13 cellular contexts compared by ENCODE assay signal in genomic region chr16:56980792-56981724, GRCh38. TPM values are rescaled to one million over a fixed set of nuclear protein-coding genes. Genes with fewer than 3 reads are reported as not detected.
A peak's percentile ranks its signal among the peaks of the same experiment; 100 is the strongest.
DNase-seq lines count a peak whose midpoint lies in the region; ATAC-seq, FAIRE-seq and TF ChIP-seq lines count a peak whose summit lies in the region.
"Had no signal": no experiment of that assay in that cellular context is flagged by ENCODE, and none has a peak within 500 bp of the region (broad histone marks: within the 10 kb centered on the region; RNA-seq: fewer than 3 reads in every experiment).

No MANE protein-coding gene starts in this region.

- no peak overlapping the region for H3K4me3 ChIP-seq in CD4-positive, CD25-positive, alpha-beta regulatory T cell (ENCODE audit: low read depth, low read length)
- H3K4me3 ChIP-seq in A673 (ENCODE audit: low read depth, low read length, poor library complexity, severe bottlenecking) (no peak overlapping the region), left lung (no peak overlapping the region)
- H3K4me3 ChIP-seq: K562 had no signal

- no peaks in the 10 kb centered on the region for H3K27me3 ChIP-seq in CD4-positive, CD25-positive, alpha-beta regulatory T cell (ENCODE audit: control insufficient read depth, insufficient read depth, low read length)
- H3K27me3 ChIP-seq in A673 (replicated peaks; ENCODE audit: insufficient read depth, low read depth, low read length, poor library complexity) (no peaks in the 10 kb centered on the region), left lung (no peaks in the 10 kb centered on the region)

- H3K36me3 ChIP-seq in CD4-positive, CD25-positive, alpha-beta regulatory T cell (ENCODE audit: control insufficient read depth, insufficient read depth, low read length): peaks cover 18% of the 10 kb centered on the region
- H3K36me3 ChIP-seq in A673 (ENCODE audit: insufficient read depth, low read length, poor library complexity, severe bottlenecking) (no peaks in the 10 kb centered on the region), left lung (peaks cover 0 to 9% of the 10 kb centered on the region in 2 donors)

- POLR2A ChIA-PET in A673 (lab: Charles Lee; ENCODE audit: low non-redundant PET): no interaction called here

- DNase-seq in CD4-positive, CD25-positive, alpha-beta regulatory T cell: no peak
- DNase-seq in GM19239 (ENCODE audit: insufficient read length, low spot score) (no peak), A673 (ENCODE audit: low spot score) (no peak), cortex of kidney (lab: John Stamatoyannopoulos, UW) (no peak), NK-92 (lab: John Stamatoyannopoulos, UW; ENCODE audit: unreplicated experiment) (no peak), left lung (no peak)
- DNase-seq in central memory CD8-positive, alpha-beta T cell (ENCODE audit: low spot score in 2 of 2): no peak
- DNase-seq: activated effector memory CD4-positive, alpha-beta T cell treated with Interleukin-2 at 50 U/mL for 16 hours had no signal

- H3K27ac ChIP-seq in CD4-positive, CD25-positive, alpha-beta regulatory T cell (ENCODE audit: insufficient read depth, low read length, poor library complexity, severe bottlenecking): peak overlapping the region; percentile 14
- H3K27ac ChIP-seq in A673 (ENCODE audit: low read depth, low read length, poor library complexity, severe bottlenecking) (no peak overlapping the region), left lung (no peak overlapping the region)
- H3K27ac ChIP-seq: RWPE1 had no signal

- CTCF ChIA-PET in A673 (lab: Charles Lee): no interaction called here

- H3K4me1 ChIP-seq in CD4-positive, CD25-positive, alpha-beta regulatory T cell (ENCODE audit: control insufficient read depth, insufficient read depth, low read length, poor library complexity, severe bottlenecking): peaks cover 20% of the 10 kb centered on the region
- H3K4me1 ChIP-seq in A673 (ENCODE audit: insufficient read depth, low read length, poor library complexity, severe bottlenecking) (peaks cover 15% of the 10 kb centered on the region), left lung (peaks cover 9 to 55% of the 10 kb centered on the region in 2 donors)

- H3K9me3 Mint-ChIP-seq in CD4-positive, CD25-positive, alpha-beta regulatory T cell: no peaks in the 10 kb centered on the region
- no peaks in the 10 kb centered on the region for H3K9me3 Mint-ChIP-seq in central memory CD8-positive, alpha-beta T cell

- no peak for TF ChIP-seq CTCF in A673 (conservative IDR thresholded peaks at IDR 0.05; ENCODE audit: low read depth, low read length)
- no peak for TF ChIP-seq CTCF in left lung (IDR thresholded peaks at IDR 0.05)

- intact Hi-C loops in A673 (cut with micrococcal nuclease; ENCODE audit: unreplicated experiment): no loop called here
- intact Hi-C loops in left lung (cut with DNase I): no loop called here

- peak overlapping the region; percentile 12 to 91 (median 62) for H3K27ac Mint-ChIP-seq in CD4-positive, CD25-positive, alpha-beta regulatory T cell
- H3K27ac Mint-ChIP-seq in central memory CD8-positive, alpha-beta T cell (ENCODE audit: low read depth): peak overlapping the region; percentile 43

- peaks cover 30% of the 10 kb centered on the region for H3K36me3 Mint-ChIP-seq in CD4-positive, CD25-positive, alpha-beta regulatory T cell
- peaks cover 8% of the 10 kb centered on the region for H3K36me3 Mint-ChIP-seq in central memory CD8-positive, alpha-beta T cell (ENCODE audit: insufficient read depth)

- H3K27me3 Mint-ChIP-seq in CD4-positive, CD25-positive, alpha-beta regulatory T cell: no peaks in the 10 kb centered on the region
- no peaks in the 10 kb centered on the region for H3K27me3 Mint-ChIP-seq in central memory CD8-positive, alpha-beta T cell

- peak overlapping the region in 2 of 4 donors; percentile 62 to 69 for H3K4me3 Mint-ChIP-seq in CD4-positive, CD25-positive, alpha-beta regulatory T cell
- H3K4me3 Mint-ChIP-seq in central memory CD8-positive, alpha-beta T cell: no peak overlapping the region

- BruUV-seq in A673 (replicated peaks; lab: Mats Ljungman, UMichigan): no TSS peak

- ATAC-seq in CD4-positive, CD25-positive, alpha-beta regulatory T cell (ENCODE audit: low read depth in 2 of 2): no peak
- ATAC-seq in HG03442 (IDR thresholded peaks at IDR 0.05; ENCODE audit: unreplicated experiment) (peak; percentile 39), left lung (no peak)
- ATAC-seq in central memory CD8-positive, alpha-beta T cell (replicated peaks; ENCODE audit: extremely low read depth, poor library complexity, severe bottlenecking): no peak
- ATAC-seq: K562 had no signal

- no peaks in the 10 kb centered on the region for H3K9me3 ChIP-seq in CD4-positive, CD25-positive, alpha-beta regulatory T cell (ENCODE audit: control insufficient read depth in 2 of 2, low read length in 2 of 2)
- no peaks in the 10 kb centered on the region for H3K9me3 ChIP-seq in A673 (ENCODE audit: low read depth, low read length, poor library complexity, severe bottlenecking)
- H3K9me3 ChIP-seq in left lung: no peaks in the 10 kb centered on the region

- FAIRE-seq in GM19239 (lab: Jason Lieb, UNC): peak; percentile 93
- FAIRE-seq: K562 had no signal

- peaks cover 8 to 64% (median 32%) of the 10 kb centered on the region in 4 donors for H3K4me1 Mint-ChIP-seq in CD4-positive, CD25-positive, alpha-beta regulatory T cell
- H3K4me1 Mint-ChIP-seq in central memory CD8-positive, alpha-beta T cell: peaks cover 63% of the 10 kb centered on the region

RNA-seq across cellular contexts. Expression of gene NLRC5, which starts 8.3 kb away (rescaled TPM):
- 842 TPM for total RNA-seq in CD4-positive, CD25-positive, alpha-beta regulatory T cell
- polyA plus RNA-seq in CD4-positive, CD25-positive, alpha-beta regulatory T cell: 100 to 1,000 TPM in 1 of 4 donors, 10 to 100 TPM in 3; 75.3 to 112 (median 97.2) TPM
- total RNA-seq in A673 (2021): 13.1 and 14.2 TPM in 2 replicates
- total RNA-seq in left lung: 10 to 100 TPM; 26.8 to 93.3 TPM
- polyA plus RNA-seq: K562 had no signal

RNA-seq across cellular contexts. Expression of gene CETP, which starts 19.3 kb away (rescaled TPM):
- total RNA-seq in CD4-positive, CD25-positive, alpha-beta regulatory T cell: not detected
- polyA plus RNA-seq in CD4-positive, CD25-positive, alpha-beta regulatory T cell: under 1 TPM in 1 of 4 donors, not detected in 3; 0.27 TPM
- total RNA-seq in A673 (2021) (not detected in 2 replicates), left lung (under 1 TPM; 0.58 to 0.82 TPM)
- total RNA-seq: chondrocyte, fibroblast of lung, K562 had no signal

RNA-seq across cellular contexts. Expression of gene HERPUD1, which starts 49.1 kb away (rescaled TPM):
- 454 TPM for total RNA-seq in CD4-positive, CD25-positive, alpha-beta regulatory T cell
- 100 to 1,000 TPM; 133 to 174 (median 144) TPM for polyA plus RNA-seq in CD4-positive, CD25-positive, alpha-beta regulatory T cell
- total RNA-seq in A673 (2021) (94.2 and 99.4 TPM in 2 replicates), left lung (100 to 1,000 TPM; 104 to 155 TPM)
